8 cellular contexts compared by ENCODE assay signal in genomic region chr16:1871974-1872635, GRCh38. TPM values are rescaled to one million over a fixed set of nuclear protein-coding genes. Genes with fewer than 3 reads are reported as not detected.
DNase-seq lines count a peak whose midpoint lies in the region; ATAC-seq and TF ChIP-seq lines count a peak whose summit lies in the region.

Gene MEIOB (minus strand): TSS chr16:1872164. CDS start chr16:1868175, 3,989 bp downstream.

- peak; percentile 91 for ATAC-seq in CD8-positive, alpha-beta T cell
- peak in 1 of 2 donors; percentile 51 for ATAC-seq in stimulated activated naive B cell treated with anti-CD40 and anti-IgM and Interleukin-4, amounts not matched to agents 10 μg/mL and 1 μg/mL and 100 μg/mL, for 72 hours (replicated peaks)
- no peak for ATAC-seq in HG02973 (IDR thresholded peaks at IDR 0.05; ENCODE audit: unreplicated experiment)

- peaks cover 24% of the 10 kb centered on the region for H3K27me3 Mint-ChIP-seq in CD8-positive, alpha-beta T cell (ENCODE audit: low read depth)
- H3K27me3 Mint-ChIP-seq in stimulated activated naive B cell treated with anti-CD40 and anti-IgM and Interleukin-4, amounts not matched to agents 10 μg/mL and 1 μg/mL and 100 μg/mL, for 72 hours = peaks cover 22 to 25% of the 10 kb centered on the region in 2 donors

- intact Hi-C loops in CD8-positive, alpha-beta T cell (cut with DNase I, micrococcal nuclease) = no loop called here

- no peaks in the 10 kb centered on the region for H3K36me3 ChIP-seq in CD8-positive, alpha-beta T cell (ENCODE audit: insufficient read depth, low read length)
- H3K36me3 ChIP-seq in liver (ENCODE audit: control insufficient read depth in 4 of 4, insufficient read depth in 3 of 4, low read depth in 1 of 4, low read length in 3 of 4) = no peaks in the 10 kb centered on the region

- peaks cover 5% of the 10 kb centered on the region for H3K4me1 ChIP-seq in CD8-positive, alpha-beta T cell (ENCODE audit: insufficient read depth, low read length)
- peaks cover 16 to 25% (median 22%) of the 10 kb centered on the region in 4 donors for H3K4me1 ChIP-seq in liver (ENCODE audit: control insufficient read depth in 4 of 4, insufficient read depth in 4 of 4, low read length in 3 of 4)

- H3K36me3 Mint-ChIP-seq in CD8-positive, alpha-beta T cell = no peaks in the 10 kb centered on the region
- H3K36me3 Mint-ChIP-seq in stimulated activated naive B cell treated with anti-CD40 and anti-IgM and Interleukin-4, amounts not matched to agents 10 μg/mL and 1 μg/mL and 100 μg/mL, for 72 hours = peaks cover 3 to 4% of the 10 kb centered on the region in 2 donors

- no peak within 1 kb of the TSS for H3K27ac ChIP-seq in CD8-positive, alpha-beta T cell (ENCODE audit: low read depth, low read length)
- H3K27ac ChIP-seq in liver (ENCODE audit: low read depth in 1 of 2, low read length in 2 of 2) = peak within 1 kb of the TSS; percentile 61 to 88

- TF ChIP-seq RAD21 in liver (IDR thresholded peaks at IDR 0.05) = no peak

- CTCF ChIA-PET in CD8-positive, alpha-beta T cell (lab: Charles Lee) = no interaction called here

- H3K4me1 Mint-ChIP-seq in CD8-positive, alpha-beta T cell (ENCODE audit: low read depth) = peaks cover 3% of the 10 kb centered on the region
- H3K4me1 Mint-ChIP-seq in stimulated activated naive B cell treated with anti-CD40 and anti-IgM and Interleukin-4, amounts not matched to agents 10 μg/mL and 1 μg/mL and 100 μg/mL, for 72 hours = peaks cover 0 to 8% of the 10 kb centered on the region in 2 donors

- H3K27ac Mint-ChIP-seq in CD8-positive, alpha-beta T cell = no peak within 1 kb of the TSS
- no peak within 1 kb of the TSS for H3K27ac Mint-ChIP-seq in stimulated activated naive B cell treated with anti-CD40 and anti-IgM and Interleukin-4, amounts not matched to agents 10 μg/mL and 1 μg/mL and 100 μg/mL, for 72 hours

- no peak within 1 kb of the TSS for H3K9ac ChIP-seq in liver (ENCODE audit: low read depth in 1 of 2, low read length in 2 of 2)

- no peaks in the 10 kb centered on the region for H3K9me3 Mint-ChIP-seq in CD8-positive, alpha-beta T cell
- peaks cover 0 to 2% of the 10 kb centered on the region in 2 donors for H3K9me3 Mint-ChIP-seq in stimulated activated naive B cell treated with anti-CD40 and anti-IgM and Interleukin-4, amounts not matched to agents 10 μg/mL and 1 μg/mL and 100 μg/mL, for 72 hours

- H3K4me3 ChIP-seq in CD8-positive, alpha-beta T cell (ENCODE audit: low read depth, low read length) = no peak within 1 kb of the TSS
- H3K4me3 ChIP-seq in astrocyte of the cerebellum (ENCODE audit: low read depth, low read length) (peak within 1 kb of the TSS; percentile 14), liver (ENCODE audit: low read depth in 1 of 3, low read length in 3 of 3) (peak within 1 kb of the TSS in 1 of 3 donors; percentile 20)

- H3K4me3 Mint-ChIP-seq in CD8-positive, alpha-beta T cell = peak within 1 kb of the TSS; percentile 49
- peak within 1 kb of the TSS; percentile 62 to 73 for H3K4me3 Mint-ChIP-seq in stimulated activated naive B cell treated with anti-CD40 and anti-IgM and Interleukin-4, amounts not matched to agents 10 μg/mL and 1 μg/mL and 100 μg/mL, for 72 hours

- peaks cover 3% of the 10 kb centered on the region for H3K27me3 ChIP-seq in CD8-positive, alpha-beta T cell (ENCODE audit: insufficient read depth, low read length)
- H3K27me3 ChIP-seq in liver (ENCODE audit: control insufficient read depth in 4 of 4, insufficient read depth in 4 of 4, low read length in 3 of 4) = no peaks in the 10 kb centered on the region

- in situ Hi-C loops in astrocyte of the cerebellum (cut with HindIII; ENCODE audit: low sequenced_read_pairs) = no loop called here

- DNase-seq in CD8-positive, alpha-beta T cell = peak in 5 of 7 experiments; percentile 9 to 53 (median 23)
- peak; percentile 46 for DNase-seq in OCI-M2 (lab: John Stamatoyannopoulos, UW; ENCODE audit: unreplicated experiment)
- DNase-seq in astrocyte of the cerebellum (ENCODE audit: low read depth) = no peak
- peak; percentile 18 for DNase-seq in stimulated activated naive B cell treated with anti-CD40 and anti-IgM and Interleukin-4, amounts not matched to agents 10 μg/mL and 1 μg/mL and 100 μg/mL, for 72 hours
- DNase-seq in LoVo (ENCODE audit: low spot score) = no peak
- no peak for DNase-seq in kidney glomerular epithelial cell (lab: John Stamatoyannopoulos, UW)

- WGBS in liver = 21% methylated on average over 68 of the region's 68 CpGs

- POLR2A ChIA-PET in CD8-positive, alpha-beta T cell (lab: Charles Lee) = interaction anchor here (1.0 kb wide), 1 partner anchor 18 kb away, joined by 3 read pairs; no protein-coding TSS in a partner anchor

- no peak for TF ChIP-seq CTCF in CD8-positive, alpha-beta T cell (IDR thresholded peaks at IDR 0.05)
- no peak for TF ChIP-seq CTCF in astrocyte of the cerebellum (IDR thresholded peaks at IDR 0.05; ENCODE audit: low read depth, low read length, missing control alignments)
- TF ChIP-seq CTCF in liver (IDR thresholded peaks at IDR 0.05; ENCODE audit: low read depth, low read length, missing input control) = no peak

- no peaks in the 10 kb centered on the region for H3K9me3 ChIP-seq in CD8-positive, alpha-beta T cell (ENCODE audit: low read length)
- H3K9me3 ChIP-seq in liver (ENCODE audit: control insufficient read depth in 4 of 4, low read length in 3 of 4) = no peaks in the 10 kb centered on the region

TF ChIP-seq in liver, 16 proteins besides CTCF, POLR2A, EP300 and RAD21:
- TF ChIP-seq ATF3 (IDR thresholded peaks at IDR 0.05) = no peak
- no peak for TF ChIP-seq FOXA1 (IDR thresholded peaks at IDR 0.05)
- TF ChIP-seq RXRA (IDR thresholded peaks at IDR 0.05) = no peak
- TF ChIP-seq SP1 (IDR thresholded peaks at IDR 0.05) = no peak

RNA-seq across cellular contexts. Expression of gene MEIOB, which starts in this region (rescaled TPM):
- total RNA-seq in CD8-positive, alpha-beta T cell = not detected
- total RNA-seq in liver = 1 to 10 TPM in 1 of 2 donors, not detected in 1; 2.2 TPM
- under 1 TPM in 1 of 2 donors, not detected in 1; 0.33 TPM for polyA plus RNA-seq in liver

Comparison
In these comparisons a context has a peak if more than half of its experiments do, and no peak if none do; other contexts are left out.
1. Peak in DNase-seq and ATAC-seq in CD8-positive, alpha-beta T cell; RNA of the gene not detected or under 1 TPM.
2. DNase-seq: peak in OCI-M2 (single experiment) and stimulated activated naive B cell treated with anti-CD40 and anti-IgM and Interleukin-4, amounts not matched to agents 10 μg/mL and 1 μg/mL and 100 μg/mL, for 72 hours (single experiment); none in astrocyte of the cerebellum (single experiment), LoVo (single experiment) and kidney glomerular epithelial cell (single experiment).